In genomic region chr1:167935252-167936067, GRCh38 we compare ENCODE assay signal across 8 cellular contexts. TPM values are rescaled to one million over a fixed set of nuclear protein-coding genes. Genes with fewer than 3 reads are reported as not detected.
DNase-seq lines count a peak whose midpoint lies in the region; ATAC-seq and TF ChIP-seq lines count a peak whose summit lies in the region.

No MANE protein-coding gene starts in this region.

- no peak for TF ChIP-seq EP300 in Ishikawa (IDR thresholded peaks at IDR 0.05; ENCODE audit: borderline replicate concordance)

- in situ Hi-C loops in SK-MEL-5 (cut with HindIII; ENCODE audit: low pct_unique_long_range_greater_than_20kb, low sequenced_read_pairs) (no loop called here), astrocyte of the cerebellum (cut with HindIII; ENCODE audit: low sequenced_read_pairs) (no loop called here)

- H3K9me3 ChIP-seq in iPS-18a (ENCODE audit: control insufficient read depth, low read depth, low read length) (no peaks in the 10 kb centered on the region), skeletal muscle tissue (ENCODE audit: control insufficient read depth in 3 of 3, low read length in 3 of 3) (no peaks in the 10 kb centered on the region)

- peaks cover 9% of the 10 kb centered on the region for H3K4me1 ChIP-seq in iPS-18a (ENCODE audit: control insufficient read depth, low read depth, low read length)
- H3K4me1 ChIP-seq in skeletal muscle tissue (ENCODE audit: control insufficient read depth in 3 of 3, insufficient read depth in 3 of 3, low read length in 3 of 3) = peaks cover 3 to 14% (median 9%) of the 10 kb centered on the region in 3 donors

- peak overlapping the region; percentile 78 for H3K4me3 ChIP-seq in GM06990 (replicated peaks; ENCODE audit: low read depth, low read length)
- H3K4me3 ChIP-seq in astrocyte of the cerebellum (ENCODE audit: low read depth, low read length) = peak overlapping the region; percentile 79
- peak overlapping the region; percentile 76 for H3K4me3 ChIP-seq in iPS-18a (ENCODE audit: low read length)
- H3K4me3 ChIP-seq in skeletal muscle tissue (ENCODE audit: low read length in 3 of 3) = peak overlapping the region; percentile 86 to 99 (median 96)

- H3K27me3 ChIP-seq in GM06990 (replicated peaks; ENCODE audit: control insufficient read depth, insufficient read depth, low read length) = no peaks in the 10 kb centered on the region
- no peaks in the 10 kb centered on the region for H3K27me3 ChIP-seq in iPS-18a (ENCODE audit: control insufficient read depth, insufficient read depth, low read length)
- H3K27me3 ChIP-seq in skeletal muscle tissue (ENCODE audit: control insufficient read depth in 3 of 3, insufficient read depth in 3 of 3, low read length in 3 of 3) = no peaks in the 10 kb centered on the region

- no peak for TF ChIP-seq RAD21 in Ishikawa (IDR thresholded peaks at IDR 0.05; ENCODE audit: low read depth)

- TF ChIP-seq CTCF in GM06990 (IDR thresholded peaks at IDR 0.05; ENCODE audit: insufficient read depth, low read length, poor library complexity, severe bottlenecking) (no peak), astrocyte of the cerebellum (IDR thresholded peaks at IDR 0.05; ENCODE audit: low read depth, low read length, missing control alignments) (peak; percentile 7)

- H3K9ac ChIP-seq in iPS-18a (ENCODE audit: low read length) (peak overlapping the region; percentile 93), skeletal muscle tissue (ENCODE audit: low read depth in 1 of 3, low read length in 3 of 3) (peak overlapping the region; percentile 91 to 99 (median 97))

- peak; percentile 6 for ATAC-seq in GM21786 (IDR thresholded peaks at IDR 0.05; ENCODE audit: unreplicated experiment)

- DNase-seq in GM06990 (ENCODE audit: extremely low read depth, insufficient read length) (peak; percentile 21), SK-MEL-5 (ENCODE audit: low read depth, low spot score) (peak; percentile 40), astrocyte of the cerebellum (ENCODE audit: low read depth) (peak; percentile 8), occipital lobe (lab: John Stamatoyannopoulos, UW) (no peak)

- H3K36me3 ChIP-seq in GM06990 (ENCODE audit: control insufficient read depth, insufficient read depth, low read length) (no peaks in the 10 kb centered on the region), iPS-18a (ENCODE audit: control insufficient read depth, low read depth, low read length) (no peaks in the 10 kb centered on the region), skeletal muscle tissue (ENCODE audit: control insufficient read depth in 3 of 3, insufficient read depth in 3 of 3, low read length in 3 of 3) (no peaks in the 10 kb centered on the region)

- no peak overlapping the region for H3K27ac ChIP-seq in iPS-18a (ENCODE audit: low read length)
- peak overlapping the region; percentile 91 for H3K27ac ChIP-seq in skeletal muscle tissue (ENCODE audit: low read depth, low read length)

TF ChIP-seq in Ishikawa, 13 proteins besides CTCF, POLR2A, EP300 and RAD21:
- TF ChIP-seq TAF1 (IDR thresholded peaks at IDR 0.05; ENCODE audit: low read depth) (peak; percentile 78), USF1 (IDR thresholded peaks at IDR 0.05) (0 out of 2 replicates have a peak, but pooled peaks have one; percentile 14), ZBTB7A (IDR thresholded peaks at IDR 0.05; ENCODE audit: low read depth) (no peak), REST (IDR thresholded peaks at IDR 0.05; ENCODE audit: low read depth) (no peak), MAX (IDR thresholded peaks at IDR 0.05) (peak; percentile 61; the same call in 1 of the 2 replicates), CEBPB (IDR thresholded peaks at IDR 0.05) (no peak), NFIC (IDR thresholded peaks at IDR 0.05) (no peak), FOXM1 (IDR thresholded peaks at IDR 0.05; ENCODE audit: borderline replicate concordance, low read depth) (no peak), EGR1 (IDR thresholded peaks at IDR 0.05) (peak; percentile 83; the same call in 1 of the 2 replicates)

RNA-seq across cellular contexts. Expression of gene DCAF6, which starts 1.0 kb away (rescaled TPM):
- total RNA-seq in SK-MEL-5 (2014; rRNA removed; shearing (Covaris generic)) = 29.6 and 29.7 TPM in 2 replicates
- 23.8 and 30.5 TPM in 2 replicates for polyA plus RNA-seq in SK-MEL-5 (2015; cell fraction: cytosol; rRNA removed)
- 13.5 and 32.4 TPM in 2 replicates for polyA plus RNA-seq in SK-MEL-5 (2015; cell fraction: nucleus; rRNA removed)
- total RNA-seq in skeletal muscle tissue (93.9 TPM), occipital lobe (71.3 TPM)

RNA-seq across cellular contexts. Expression of gene MPC2, which starts 1.4 kb away (rescaled TPM):
- total RNA-seq in SK-MEL-5 (2014; rRNA removed; shearing (Covaris generic)) = 42.4 and 44.6 TPM in 2 replicates
- polyA plus RNA-seq in SK-MEL-5 (2015; cell fraction: cytosol; rRNA removed) = 20.7 and 22.3 TPM in 2 replicates
- polyA plus RNA-seq in SK-MEL-5 (2015; cell fraction: nucleus; rRNA removed) = 1.3 and 8.1 TPM in 2 replicates
- 38.1 TPM for total RNA-seq in skeletal muscle tissue
- 53.2 TPM for total RNA-seq in occipital lobe

RNA-seq across cellular contexts. Expression of gene ADCY10, which starts 21.5 kb away (rescaled TPM):
- not detected in 2 replicates for total RNA-seq in SK-MEL-5 (2014; rRNA removed; shearing (Covaris generic))
- not detected in 2 replicates for polyA plus RNA-seq in SK-MEL-5 (2015; cell fraction: cytosol; rRNA removed)
- polyA plus RNA-seq in SK-MEL-5 (2015; cell fraction: nucleus; rRNA removed) = not detected in 2 replicates
- under 0.01 TPM for total RNA-seq in skeletal muscle tissue
- 0.62 TPM for total RNA-seq in occipital lobe
